ENCODE assay signal across 8 cellular contexts in the genomic region with DNA sequence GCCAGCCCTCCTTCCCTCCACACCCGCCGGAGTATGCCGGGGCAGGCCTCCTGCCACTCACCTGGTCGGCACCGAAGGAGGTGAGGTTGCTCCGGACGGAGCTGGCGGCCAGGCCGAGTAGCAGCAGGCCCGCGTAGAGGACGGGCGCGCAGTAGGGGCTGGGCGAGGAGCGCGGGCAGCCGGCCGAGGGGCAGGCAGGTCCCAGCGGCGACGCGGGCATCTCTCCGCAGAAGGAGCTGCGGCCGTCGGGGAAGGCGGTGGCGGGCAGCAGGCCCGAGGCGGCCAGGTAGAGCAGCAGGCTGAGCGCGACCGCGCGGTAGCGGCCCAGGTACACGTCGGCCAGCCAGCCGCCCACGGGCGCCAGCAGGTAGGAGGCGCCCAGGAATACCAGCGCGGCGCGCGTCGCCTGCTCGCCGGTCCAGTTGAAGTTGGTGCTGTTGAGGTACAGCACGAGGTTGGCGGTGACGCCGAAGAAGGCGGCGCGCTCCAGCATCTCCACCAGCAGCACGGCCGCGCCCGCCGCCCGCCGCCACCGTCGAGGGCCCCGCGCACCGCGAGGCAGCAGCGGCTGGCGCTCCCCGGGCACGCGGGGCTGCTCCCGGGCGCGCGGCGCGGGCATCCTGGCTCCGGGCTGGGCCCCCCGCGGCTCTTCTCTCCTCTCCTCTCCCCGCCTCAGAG. TPM values are rescaled to one million over a fixed set of nuclear protein-coding genes. Genes with fewer than 3 reads are reported as not detected.
A peak's percentile ranks its signal among the peaks of the same experiment; 100 is the strongest.
DNase-seq lines count a peak whose midpoint lies in the region; ATAC-seq and TF ChIP-seq lines count a peak whose summit lies in the region.

No MANE protein-coding gene starts in this region.

- H3K9me3 Mint-ChIP-seq in naive B cell: no peaks in the 10 kb centered on the region

- peak overlapping the region in 1 of 2 donors; percentile 48 for H3K9ac ChIP-seq in duodenal mucosa (ENCODE audit: low read depth in 1 of 2, low read length in 2 of 2)

- H3K27me3 ChIP-seq in duodenal mucosa (ENCODE audit: control insufficient read depth in 1 of 2, insufficient read depth in 2 of 2, low read length in 2 of 2): no peaks in the 10 kb centered on the region
- peaks cover 5% of the 10 kb centered on the region for H3K27me3 ChIP-seq in brain microvascular endothelial cell (replicated peaks)

- H3K27ac Mint-ChIP-seq in naive B cell: peak overlapping the region; percentile 71 to 99 (median 97)

- in situ Hi-C loops in brain microvascular endothelial cell (cut with HindIII; ENCODE audit: low pct_ligation_motif_present, low sequenced_read_pairs): no loop called here

- peaks cover 0 to 12% of the 10 kb centered on the region in 2 donors for H3K4me1 ChIP-seq in duodenal mucosa (ENCODE audit: control insufficient read depth in 1 of 2, insufficient read depth in 2 of 2, low read length in 2 of 2)

- CTCF ChIA-PET in AG04449 (lab: Yijun Ruan, JAX): interaction anchor here (2.9 kb wide), 1 partner anchor 18 kb away, joined by 11 read pairs; no protein-coding TSS in a partner anchor

- no peaks in the 10 kb centered on the region for H3K9me3 ChIP-seq in duodenal mucosa (ENCODE audit: control insufficient read depth in 1 of 2, low read length in 2 of 2)

- no peaks in the 10 kb centered on the region for H3K27me3 Mint-ChIP-seq in naive B cell

- peaks cover 52 to 78% (median 60%) of the 10 kb centered on the region in 3 donors for H3K4me1 Mint-ChIP-seq in naive B cell

- peaks cover 0 to 6% of the 10 kb centered on the region in 2 donors for H3K36me3 Mint-ChIP-seq in naive B cell

- peak; percentile 18 for ATAC-seq in HG03064 (IDR thresholded peaks at IDR 0.05; ENCODE audit: low read depth, unreplicated experiment)
- ATAC-seq in naive B cell (ENCODE audit: low read depth in 2 of 2): peak; percentile 15 to 21
- ATAC-seq in HG03039 (IDR thresholded peaks at IDR 0.05; ENCODE audit: unreplicated experiment): no peak
- ATAC-seq in HG03159 (IDR thresholded peaks at IDR 0.05; ENCODE audit: unreplicated experiment): no peak

- no peak for DNase-seq in AG04449 (ENCODE audit: low read depth, low spot score)
- peak; percentile 59 for DNase-seq in naive B cell
- DNase-seq in brain microvascular endothelial cell: no peak
- DNase-seq in NCI-H2171 treated with DMSO at 0.1 percent for 48 hours (lab: John Stamatoyannopoulos, UW): no peak

- peak overlapping the region; percentile 88 to 97 (median 94) for H3K4me3 Mint-ChIP-seq in naive B cell

- H3K27ac ChIP-seq in duodenal mucosa (ENCODE audit: low read depth, low read length) (peak overlapping the region; percentile 51), brain microvascular endothelial cell (no peak overlapping the region)

- no peak for TF ChIP-seq CTCF in AG04449 (IDR thresholded peaks at IDR 0.05; ENCODE audit: insufficient read depth, low read length, missing control alignments)
- TF ChIP-seq CTCF in brain microvascular endothelial cell (IDR thresholded peaks at IDR 0.05; ENCODE audit: low read depth, low read length, missing control alignments): no peak

- POLR2A ChIA-PET in AG04449 (lab: Yijun Ruan, JAX): no interaction called here

- H3K36me3 ChIP-seq in duodenal mucosa (ENCODE audit: control insufficient read depth in 1 of 2, insufficient read depth in 2 of 2, low read length in 2 of 2) (no peaks in the 10 kb centered on the region), brain microvascular endothelial cell (replicated peaks) (no peaks in the 10 kb centered on the region)

- H3K4me3 ChIP-seq in AG04449 (ENCODE audit: low read depth, low read length): peak overlapping the region; percentile 48; the same call in 1 of the 2 replicates
- peak overlapping the region; percentile 61 to 81 for H3K4me3 ChIP-seq in duodenal mucosa (ENCODE audit: low read depth in 1 of 2, low read length in 2 of 2)
- no peak overlapping the region for H3K4me3 ChIP-seq in brain microvascular endothelial cell (ENCODE audit: low read depth, low read length)

RNA-seq across cellular contexts. Expression of a gene that starts 0.9 kb away (rescaled TPM):
- polyA plus RNA-seq in naive B cell (ENCODE audit: low read depth in 6 of 6): 10 to 100 TPM in 5 of 6 donors, 1 to 10 TPM in 1; 7.0 to 18.1 (median 15.9) TPM

RNA-seq across cellular contexts. Expression of a gene that starts 20.4 kb away (rescaled TPM):
- 10 to 100 TPM in 4 of 6 donors, 1 to 10 TPM in 2; 6.4 to 25.2 (median 10.8) TPM for polyA plus RNA-seq in naive B cell (ENCODE audit: low read depth in 6 of 6)

RNA-seq across cellular contexts. Expression of a gene that starts 26.8 kb away (rescaled TPM):
- polyA plus RNA-seq in naive B cell (ENCODE audit: low read depth in 6 of 6): 1 to 10 TPM in 1 of 6 donors, under 1 TPM in 3, not detected in 2; 0.23 to 1.2 (median 0.40) TPM

RNA-seq across cellular contexts. Expression of a gene that starts 37.1 kb away (rescaled TPM):
- polyA plus RNA-seq in naive B cell (ENCODE audit: low read depth in 6 of 6): 100 to 1,000 TPM; 286 to 521 (median 315) TPM

RNA-seq across cellular contexts. Expression of a gene that starts 44.7 kb away (rescaled TPM):
- 10 to 100 TPM in 5 of 6 donors, 1 to 10 TPM in 1; 5.6 to 19.3 (median 15.6) TPM for polyA plus RNA-seq in naive B cell (ENCODE audit: low read depth in 6 of 6)

Comparison
In these comparisons a context has a peak if more than half of its experiments do, and no peak if none do; other contexts are left out.
1. ATAC-seq: peak in HG03064 (single experiment) and naive B cell (2 of 2); none in HG03039 (single experiment) and HG03159 (single experiment).